In genomic region chr16:4253394-4254150, GRCh38 we compare ENCODE assay signal across 8 cellular contexts.
DNase-seq lines count a peak whose midpoint lies in the region; ATAC-seq and TF ChIP-seq lines count a peak whose summit lies in the region.

No MANE protein-coding gene starts in this region.

- peak overlapping the region; percentile 81 to 96 for H3K9ac ChIP-seq in mucosa of rectum (ENCODE audit: low read depth in 1 of 2, low read length in 2 of 2)

- H3K4me3 ChIP-seq in mucosa of rectum (ENCODE audit: low read length in 2 of 2): peak overlapping the region; percentile 73 to 81

- TF ChIP-seq EP300 in Ishikawa (IDR thresholded peaks at IDR 0.05; ENCODE audit: borderline replicate concordance): no peak

- H3K27me3 ChIP-seq in mucosa of rectum (ENCODE audit: control insufficient read depth in 2 of 2, insufficient read depth in 2 of 2, low read length in 2 of 2): no peaks in the 10 kb centered on the region

- DNase-seq in DMS153 treated with DMSO at 0.1 percent for 48 hours (lab: John Stamatoyannopoulos, UW; ENCODE audit: unreplicated experiment) (peak; percentile 98), OCI-M2 (lab: John Stamatoyannopoulos, UW; ENCODE audit: unreplicated experiment) (peak; percentile 85), epithelial cell of prostate (ENCODE audit: low read depth, low spot score) (peak; percentile 93)
- peak; percentile 99 for DNase-seq in activated T-cell treated with anti-CD3 and anti-CD28 coated beads, Interleukin-2, amount 50 U/mL, for 1 hour
- peak; percentile 97 to 100 for DNase-seq in stimulated activated CD8-positive, alpha-beta memory T cell treated with anti-CD3 and anti-CD28 coated beads, Interleukin-4, amount 100 ng/mL, for 4 hours (ENCODE audit: low read depth in 2 of 2, low spot score in 1 of 2)

- H3K36me3 ChIP-seq in mucosa of rectum (ENCODE audit: control insufficient read depth in 2 of 2, insufficient read depth in 2 of 2, low read length in 2 of 2): no peaks in the 10 kb centered on the region

- ATAC-seq in GM21619 (IDR thresholded peaks at IDR 0.05; ENCODE audit: unreplicated experiment): peak; percentile 87

- H3K27ac ChIP-seq in epithelial cell of prostate (peak overlapping the region; percentile 84), mucosa of rectum (ENCODE audit: low read depth in 2 of 2, low read length in 2 of 2) (peak overlapping the region; percentile 90 to 95)

- TF ChIP-seq RAD21 in Ishikawa (IDR thresholded peaks at IDR 0.05; ENCODE audit: low read depth): peak; percentile 14; the same call in 1 of the 2 replicates

- H3K9me3 ChIP-seq in mucosa of rectum (ENCODE audit: control insufficient read depth in 2 of 2, low read length in 2 of 2): no peaks in the 10 kb centered on the region

- H3K4me1 ChIP-seq in mucosa of rectum (ENCODE audit: control insufficient read depth in 2 of 2, insufficient read depth in 2 of 2, low read length in 2 of 2): no peaks in the 10 kb centered on the region

TF ChIP-seq in Ishikawa, 13 proteins besides CTCF, POLR2A, EP300 and RAD21:
- TF ChIP-seq YY1 (IDR thresholded peaks at IDR 0.05; ENCODE audit: low read depth) (peak; percentile 48; the same call in 1 of the 2 replicates), TAF1 (IDR thresholded peaks at IDR 0.05; ENCODE audit: low read depth) (peak; percentile 95), REST (IDR thresholded peaks at IDR 0.05; ENCODE audit: low read depth) (no peak), TCF12 (IDR thresholded peaks at IDR 0.05; ENCODE audit: low read depth) (peak; percentile 42; the same call in 1 of the 2 replicates), MAX (IDR thresholded peaks at IDR 0.05) (peak; percentile 71)
TF ChIP-seq in Ishikawa: peak in this region for 4.

Comparison
In these comparisons a context has a peak if more than half of its experiments do, and no peak if none do; other contexts are left out.
1. Peak in every context shown above with its lines: DNase-seq, ATAC-seq, H3K4me3 ChIP-seq and H3K27ac ChIP-seq.